ENCODE assay signal across 8 cellular contexts in the genomic region with DNA sequence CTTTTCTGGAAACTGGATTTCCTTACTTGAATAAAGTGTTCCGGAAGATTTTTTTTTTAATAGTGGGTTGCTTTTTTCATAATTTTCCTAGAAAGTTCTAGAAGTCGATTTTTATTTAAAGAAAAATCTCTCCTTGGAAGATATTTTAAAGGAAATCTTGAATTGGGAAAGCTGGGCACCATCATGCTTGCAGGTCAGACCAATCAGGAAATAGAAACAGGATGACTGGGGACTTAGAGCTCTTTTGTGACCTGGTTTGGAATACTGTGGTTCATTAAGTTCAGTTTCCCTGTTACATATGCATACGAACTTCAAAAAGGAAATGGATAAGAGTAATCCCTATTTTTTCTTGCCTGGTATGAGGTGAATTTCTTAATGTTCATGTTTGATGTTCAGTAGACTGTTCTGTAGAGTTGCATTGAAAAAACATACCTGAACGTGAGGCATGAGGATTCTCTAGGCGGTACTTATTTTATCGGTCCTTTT. TPM values are rescaled to one million over a fixed set of nuclear protein-coding genes. Genes with fewer than 3 reads are reported as not detected.
DNase-seq lines count a peak whose midpoint lies in the region; ATAC-seq and TF ChIP-seq lines count a peak whose summit lies in the region.

No MANE protein-coding gene starts in this region.

- H3K4me3 Mint-ChIP-seq in activated CD4-positive, alpha-beta T cell treated with anti-CD3 and anti-CD28 coated beads for 36 hours = peak overlapping the region; percentile 89

- H3K36me3 ChIP-seq in transverse colon = no peaks in the 10 kb centered on the region

- WGBS in lower leg skin, 2 donors = 0% methylated on average over 6 of the region's 6 CpGs
- WGBS in transverse colon (ENCODE audit: low coverage in 1 of 2), 2 donors = 0 to 2% methylated on average over 6 of the region's 6 CpGs

- no peak for ATAC-seq in activated CD4-positive, alpha-beta T cell treated with anti-CD3 and anti-CD28 coated beads for 36 hours
- no peak for ATAC-seq in left lobe of liver

- H3K27me3 ChIP-seq in transverse colon = no peaks in the 10 kb centered on the region

- CTCF ChIA-PET in activated CD4-positive, alpha-beta T cell treated with anti-CD3 and anti-CD28 coated beads for 36 hours (lab: Charles Lee) = interaction anchor here (0.6 to 2.8 kb wide), 7 partner anchors 11 to 577 kb away, joined by 3 to 10 read pairs (median 3); no protein-coding TSS in a partner anchor

- H3K27ac ChIP-seq in transverse colon = peak overlapping the region; percentile 98 to 100 (median 99)

- no peak for TF ChIP-seq CTCF in lower leg skin (IDR thresholded peaks at IDR 0.05)
- no peak for TF ChIP-seq CTCF in transverse colon (IDR thresholded peaks at IDR 0.05)

- H3K4me1 Mint-ChIP-seq in activated CD4-positive, alpha-beta T cell treated with anti-CD3 and anti-CD28 coated beads for 36 hours = peaks cover 63% of the 10 kb centered on the region

- H3K27ac Mint-ChIP-seq in activated CD4-positive, alpha-beta T cell treated with anti-CD3 and anti-CD28 coated beads for 36 hours = peak overlapping the region; percentile 94

- H3K4me3 ChIP-seq in lower leg skin (ENCODE audit: low read depth, poor library complexity, severe bottlenecking) = peak overlapping the region; percentile 78
- H3K4me3 ChIP-seq in transverse colon = peak overlapping the region; percentile 76 to 96 (median 83)

- POLR2A ChIA-PET in activated CD4-positive, alpha-beta T cell treated with anti-CD3 and anti-CD28 coated beads for 36 hours (lab: Charles Lee) = no interaction called here

- no peak for TF ChIP-seq EP300 in transverse colon (IDR thresholded peaks at IDR 0.05; ENCODE audit: low read depth)

- DNase-seq in activated CD4-positive, alpha-beta T cell treated with anti-CD3 and anti-CD28 coated beads for 36 hours = no peak
- DNase-seq in activated CD4-positive, alpha-beta T cell treated with anti-CD3 and anti-CD28 coated beads, Interleukin-2, amount 50 U/mL, for 4 hours = no peak
- peak; percentile 12 for DNase-seq in NCI-H345 (lab: John Stamatoyannopoulos, UW)
- DNase-seq in T47D (ENCODE audit: low read depth in 1 of 2, low spot score in 1 of 2) = peak; percentile 34 to 46
- no peak for DNase-seq in lower leg skin (ENCODE audit: low spot score in 2 of 2)
- no peak for DNase-seq in transverse colon
- DNase-seq in left lobe of liver (ENCODE audit: low spot score) = no peak
- no peak for DNase-seq in iPS-NIHi7 (ENCODE audit: extremely low spot score)

- no peaks in the 10 kb centered on the region for H3K27me3 Mint-ChIP-seq in activated CD4-positive, alpha-beta T cell treated with anti-CD3 and anti-CD28 coated beads for 36 hours

- H3K36me3 Mint-ChIP-seq in activated CD4-positive, alpha-beta T cell treated with anti-CD3 and anti-CD28 coated beads for 36 hours (ENCODE audit: low read depth) = peaks cover 8% of the 10 kb centered on the region

- H3K4me1 ChIP-seq in transverse colon = peaks cover 11 to 72% (median 37%) of the 10 kb centered on the region in 4 donors

- intact Hi-C loops in activated CD4-positive, alpha-beta T cell treated with anti-CD3 and anti-CD28 coated beads for 36 hours (cut with DNase I, micrococcal nuclease) = loop anchor here in 1 of 2 experiments (5.0 to 10.0 kb wide), 3 partner anchors 671 to 1478 kb away; a partner anchor contains a TSS
- intact Hi-C loops in lower leg skin (cut with DNase I; ENCODE audit: low total_unique reads) (loop anchor here (10.0 kb wide), 1 partner anchor 148 kb away; a partner anchor contains a TSS), transverse colon (cut with DNase I; ENCODE audit: low total_unique reads) (loop anchor here (10.0 kb wide), 1 partner anchor 148 kb away; a partner anchor contains a TSS)

- in situ Hi-C loops in T47D (cut with HindIII; ENCODE audit: low pct_unique_long_range_greater_than_20kb, low sequenced_read_pairs) (no loop called here), transverse colon (cut with MboI; ENCODE audit: low pct_ligation_motif_present in 1 of 4, low pct_unique_long_range_greater_than_20kb in 1 of 4, low sequenced_read_pairs in 3 of 4) (loop anchor here in 1 of 4 donors (25.0 kb wide), 1 partner anchor 151 kb away; a partner anchor contains a TSS)

- no peaks in the 10 kb centered on the region for H3K9me3 ChIP-seq in transverse colon

- H3K9me3 Mint-ChIP-seq in activated CD4-positive, alpha-beta T cell treated with anti-CD3 and anti-CD28 coated beads for 36 hours (ENCODE audit: low read depth) = no peaks in the 10 kb centered on the region

- TF ChIP-seq POLR2A in lower leg skin (IDR thresholded peaks at IDR 0.05) (no peak), transverse colon (IDR thresholded peaks at IDR 0.05) (no peak)

RNA-seq across cellular contexts. Expression of a gene that starts 1.2 kb away (rescaled TPM):
- 10 to 100 TPM; 68.4 to 81.2 TPM for total RNA-seq in activated CD4-positive, alpha-beta T cell treated with anti-CD3 and anti-CD28 coated beads for 36 hours
- total RNA-seq in lower leg skin (10 to 100 TPM; 28.2 to 49.2 (median 31.9) TPM), transverse colon (100 to 1,000 TPM in 1 of 4 donors, 10 to 100 TPM in 3; 27.5 to 107 (median 41.6) TPM), left lobe of liver (27.6 TPM)

Comparison
In these comparisons a context has a peak if more than half of its experiments do, and no peak if none do; other contexts are left out.
1. DNase-seq: peak in NCI-H345 (single experiment) and T47D (2 of 2); none in activated CD4-positive, alpha-beta T cell treated with anti-CD3 and anti-CD28 coated beads for 36 hours (single experiment), activated CD4-positive, alpha-beta T cell treated with anti-CD3 and anti-CD28 coated beads, Interleukin-2, amount 50 U/mL, for 4 hours (0 of 2), lower leg skin (0 of 2), transverse colon (single experiment), left lobe of liver (single experiment) and iPS-NIHi7 (single experiment).